In the genomic region with DNA sequence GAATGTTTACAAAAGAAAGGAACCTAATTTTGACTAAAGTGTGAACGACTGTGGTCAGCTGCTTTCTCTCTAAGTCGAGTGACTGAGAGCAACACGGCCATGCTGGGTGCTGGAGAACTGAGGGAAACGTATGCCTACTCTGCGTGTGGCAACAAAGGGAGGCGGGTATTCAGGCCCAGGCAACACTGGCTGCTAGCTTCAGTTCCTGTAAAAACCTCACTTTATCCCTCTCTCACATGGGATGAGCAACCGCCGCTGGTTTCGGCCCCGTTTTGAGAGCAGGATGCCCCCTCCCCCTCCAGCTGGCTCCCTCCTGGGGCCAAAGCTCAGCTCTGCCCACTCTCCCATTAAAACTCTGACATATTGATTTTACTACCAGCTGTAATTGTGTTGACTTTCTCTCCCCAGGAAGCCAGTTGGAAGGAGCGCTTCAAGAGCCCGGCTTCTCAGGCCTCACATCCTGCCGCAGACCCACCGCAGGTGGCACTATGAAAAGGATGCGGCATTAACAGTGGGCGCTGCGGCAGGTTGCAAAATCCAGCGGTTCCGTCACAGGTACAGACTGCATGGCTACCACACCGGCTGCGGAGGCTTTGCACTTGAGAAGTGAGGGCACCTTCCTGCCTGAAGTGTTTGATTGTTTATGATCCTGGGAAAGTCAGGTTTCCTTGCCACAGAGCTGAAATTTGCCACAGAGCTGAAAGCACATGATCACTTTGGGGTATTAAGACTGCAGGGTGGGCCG, we compare ENCODE assay signal across 8 cellular contexts. TPM values are rescaled to one million over a fixed set of nuclear protein-coding genes. Genes with fewer than 3 reads are reported as not detected.
A peak's percentile ranks its signal among the peaks of the same experiment; 100 is the strongest.
DNase-seq lines count a peak whose midpoint lies in the region; ATAC-seq, FAIRE-seq and TF ChIP-seq lines count a peak whose summit lies in the region.

No MANE protein-coding gene starts in this region.

- no peaks in the 10 kb centered on the region for H3K9me2 ChIP-seq in MM.1S (replicated peaks; ENCODE audit: insufficient read depth, low read length)

- no peaks in the 10 kb centered on the region for H3K36me3 ChIP-seq in A673 (ENCODE audit: insufficient read depth, low read length, poor library complexity, severe bottlenecking)
- H3K36me3 ChIP-seq in MM.1S (replicated peaks; ENCODE audit: insufficient read depth, low read length), result no peaks in the 10 kb centered on the region
- no peaks in the 10 kb centered on the region for H3K36me3 ChIP-seq in parathyroid adenoma (ENCODE audit: control insufficient read depth, insufficient read depth, low read length)

- no peak for FAIRE-seq in GM12892 (lab: Jason Lieb, UNC)

- H2AFZ ChIP-seq in MM.1S (ENCODE audit: low read length) (0 out of 2 replicates have a peak overlapping the region, but pooled peaks have one; percentile 4), parathyroid adenoma (no peak overlapping the region)

- no peaks in the 10 kb centered on the region for H3K9me3 ChIP-seq in A673 (ENCODE audit: low read depth, low read length, poor library complexity, severe bottlenecking)
- H3K9me3 ChIP-seq in MM.1S (replicated peaks; ENCODE audit: insufficient read depth, low read length), result no peaks in the 10 kb centered on the region
- no peaks in the 10 kb centered on the region for H3K9me3 ChIP-seq in parathyroid adenoma (ENCODE audit: control insufficient read depth, low read length)

- no peak for TF ChIP-seq POLR2A in GM12892 (IDR thresholded peaks at IDR 0.05; ENCODE audit: low read depth, low read length)

- POLR2A ChIA-PET in A673 (lab: Charles Lee; ENCODE audit: low non-redundant PET), result interaction anchor here (0.5 to 0.7 kb wide), 2 partner anchors 71 to 278 kb away, joined by 3 to 4 read pairs; a partner anchor contains a TSS

- H3K79me2 ChIP-seq in MM.1S (ENCODE audit: low read length) (no peaks in the 10 kb centered on the region), parathyroid adenoma (no peaks in the 10 kb centered on the region)

- CTCF ChIA-PET in A673 (lab: Charles Lee), result no interaction called here

- H3K4me3 ChIP-seq in A673 (ENCODE audit: low read depth, low read length, poor library complexity, severe bottlenecking), result no peak overlapping the region
- no peak overlapping the region for H3K4me3 ChIP-seq in MM.1S (ENCODE audit: low read length)
- H3K4me3 ChIP-seq in parathyroid adenoma (ENCODE audit: low read depth, low read length), result no peak overlapping the region

- DNase-seq in A673 (ENCODE audit: low spot score) (peak; percentile 23), MM.1S (peak; percentile 47), UCSD-AML1 (lab: John Stamatoyannopoulos, UW; ENCODE audit: unreplicated experiment) (peak; percentile 91), dermis blood vessel endothelial cell (peak; percentile 66), GM12892 (ENCODE audit: insufficient read length) (no peak), GM20000 (ENCODE audit: low spot score) (no peak)

- no TSS peak for BruUV-seq in A673 (replicated peaks; lab: Mats Ljungman, UMichigan)

- no peaks in the 10 kb centered on the region for H3K27me3 ChIP-seq in A673 (replicated peaks; ENCODE audit: insufficient read depth, low read depth, low read length, poor library complexity)
- H3K27me3 ChIP-seq in MM.1S (replicated peaks; ENCODE audit: insufficient read depth, low read length), result no peaks in the 10 kb centered on the region
- no peaks in the 10 kb centered on the region for H3K27me3 ChIP-seq in parathyroid adenoma (ENCODE audit: control insufficient read depth, insufficient read depth, low read length)

- no peak for TF ChIP-seq CTCF in A673 (conservative IDR thresholded peaks at IDR 0.05; ENCODE audit: low read depth, low read length)
- TF ChIP-seq CTCF in MM.1S (IDR thresholded peaks at IDR 0.05; ENCODE audit: low read length), result no peak
- TF ChIP-seq CTCF in parathyroid adenoma (IDR thresholded peaks at IDR 0.05), result no peak
- TF ChIP-seq CTCF in GM20000 (IDR thresholded peaks at IDR 0.05; ENCODE audit: extremely low read depth, missing control alignments), result no peak

- H3K4me1 ChIP-seq in A673 (ENCODE audit: insufficient read depth, low read length, poor library complexity, severe bottlenecking) (peaks cover 20% of the 10 kb centered on the region), MM.1S (ENCODE audit: low read length) (no peaks in the 10 kb centered on the region; the same call in 1 of the 2 replicates), parathyroid adenoma (no peaks in the 10 kb centered on the region)

- H3F3A ChIP-seq in MM.1S (ENCODE audit: insufficient read depth, low read length), result no peaks in the 10 kb centered on the region

- H3K27ac ChIP-seq in A673 (ENCODE audit: low read depth, low read length, poor library complexity, severe bottlenecking) (peak overlapping the region; percentile 8), MM.1S (ENCODE audit: low read length) (no peak overlapping the region), parathyroid adenoma (peak overlapping the region; percentile 75)

- H4K20me1 ChIP-seq in MM.1S (ENCODE audit: insufficient read depth, low read length), result no peaks in the 10 kb centered on the region

- ATAC-seq in GM18517 (IDR thresholded peaks at IDR 0.05; ENCODE audit: unreplicated experiment), result no peak

- H3K4me2 ChIP-seq in MM.1S (ENCODE audit: low read depth, low read length) (peak overlapping the region; percentile 32; the same call in 1 of the 2 replicates), parathyroid adenoma (ENCODE audit: low read length) (no peak overlapping the region)

- H3K9ac ChIP-seq in MM.1S (ENCODE audit: low read length) (no peak overlapping the region), parathyroid adenoma (no peak overlapping the region)

- intact Hi-C loops in A673 (cut with micrococcal nuclease; ENCODE audit: unreplicated experiment), result no loop called here

RNA-seq across cellular contexts. Expression of a gene that starts 12.7 kb away (rescaled TPM):
- total RNA-seq in A673 (2021), result 31.5 and 32.1 TPM in 2 replicates
- total RNA-seq in dermis blood vessel endothelial cell, result 415 and 872 TPM in 2 replicates
- 0.38 TPM for polyA plus RNA-seq in GM12892 (2012; ENCODE audit: missing spikeins)

RNA-seq across cellular contexts. Expression of a gene that starts 50.8 kb away (rescaled TPM):
- not detected in 2 replicates for total RNA-seq in A673 (2021)
- not detected in 2 replicates for total RNA-seq in dermis blood vessel endothelial cell
- not detected for polyA plus RNA-seq in GM12892 (2012; ENCODE audit: missing spikeins)

Comparison
In these comparisons a context has a peak if more than half of its experiments do, and no peak if none do; other contexts are left out.
1. DNase-seq: peak in A673 (single experiment), MM.1S (single experiment), UCSD-AML1 (single experiment) and dermis blood vessel endothelial cell (single experiment); none in GM12892 (single experiment) and GM20000 (single experiment).
2. RNA of a gene that starts 12.7 kb away (total RNA-seq): 415 to 872 TPM in dermis blood vessel endothelial cell; 31.5 to 32.1 TPM in A673; every median in the first group is over 10 times any median in the second.